ENCODE assay signal across 19 cellular contexts in genomic region chr13:94706101-94706853, GRCh38. TPM values are rescaled to one million over a fixed set of nuclear protein-coding genes. Genes with fewer than 3 reads are reported as not detected.
DNase-seq lines count a peak whose midpoint lies in the region; ATAC-seq and TF ChIP-seq lines count a peak whose summit lies in the region.
"Had no signal": no experiment of that assay in that cellular context is flagged by ENCODE, and none has a peak within 500 bp of the region (broad histone marks: within the 10 kb centered on the region; RNA-seq: fewer than 3 reads in every experiment).

No MANE protein-coding gene starts in this region.

- H3K27ac ChIP-seq in HUES48 (ENCODE audit: low read depth, low read length): peak overlapping the region; percentile 78
- no peak overlapping the region for H3K27ac ChIP-seq in prostate gland
- H3K27ac ChIP-seq: gastrocnemius medialis, lower lobe of right lung, pancreas, stomach had no signal

- H3K4me1 ChIP-seq in HUES48 (ENCODE audit: control insufficient read depth, insufficient read depth, low read length) (peaks cover 73% of the 10 kb centered on the region), prostate gland (replicated peaks) (no peaks in the 10 kb centered on the region)
- H3K4me1 ChIP-seq: pancreas had no signal

- H3K9me3 ChIP-seq in HUES48 (ENCODE audit: control insufficient read depth, insufficient read depth, low read length) (no peaks in the 10 kb centered on the region), prostate gland (no peaks in the 10 kb centered on the region)
- H3K9me3 ChIP-seq: gastrocnemius medialis, lower lobe of right lung, pancreas had no signal

- H3K27me3 ChIP-seq in HUES48 (ENCODE audit: control insufficient read depth, insufficient read depth, low read length): peaks cover 86% of the 10 kb centered on the region
- peaks cover 39% of the 10 kb centered on the region for H3K27me3 ChIP-seq in prostate gland (replicated peaks; ENCODE audit: insufficient read depth)

- 28% methylated on average over 16 of the region's 16 CpGs for WGBS in prostate gland

- peak; percentile 100 for DNase-seq in DMS153 treated with DMSO at 0.1 percent for 48 hours (lab: John Stamatoyannopoulos, UW; ENCODE audit: unreplicated experiment)
- DNase-seq in astrocyte of the hippocampus (ENCODE audit: low read depth, low spot score): peak; percentile 50
- DNase-seq in left kidney (ENCODE audit: low read depth, low spot score): peak; percentile 12
- DNase-seq in iPS-NIHi7 (ENCODE audit: extremely low spot score): no peak
- DNase-seq in prostate gland (ENCODE audit: low spot score): no peak
- DNase-seq: activated naive CD8-positive, alpha-beta T cell treated with anti-CD3 and anti-CD28 coated beads for 36 hours; activated T-cell treated with anti-CD3 and anti-CD28 coated beads, Interleukin-2, amount 50 U/mL, for 1 hour; CD8-positive, alpha-beta memory T cell; EL; gastrocnemius medialis; lower lobe of right lung; NCI-H1105; NCI-H446; pancreas; Right ventricle myocardium superior; stomach had no signal

- no peak for TF ChIP-seq POLR2A in prostate gland (IDR thresholded peaks at IDR 0.05)

- intact Hi-C loops in prostate gland (cut with DNase I): no loop called here

- peak overlapping the region; percentile 80 for H3K4me3 ChIP-seq in HUES48 (ENCODE audit: low read depth, low read length)
- no peak overlapping the region for H3K4me3 ChIP-seq in prostate gland
- H3K4me3 ChIP-seq: lower lobe of right lung, pancreas had no signal

- no peak overlapping the region for H3K9ac ChIP-seq in HUES48 (ENCODE audit: low read depth, low read length)

- no peaks in the 10 kb centered on the region for H3K36me3 ChIP-seq in HUES48 (ENCODE audit: control insufficient read depth, insufficient read depth, low read length)
- H3K36me3 ChIP-seq in prostate gland: no peaks in the 10 kb centered on the region
- H3K36me3 ChIP-seq: gastrocnemius medialis, lower lobe of right lung, pancreas, stomach had no signal

- ATAC-seq in HG03439 (IDR thresholded peaks at IDR 0.05; ENCODE audit: unreplicated experiment): no peak
- ATAC-seq: gastrocnemius medialis, lower lobe of right lung, pancreas had no signal

- no peak for TF ChIP-seq CTCF in prostate gland (IDR thresholded peaks at IDR 0.05)

RNA-seq across cellular contexts. Expression of gene SOX21, which starts 6.1 kb away (rescaled TPM):
- 1 to 10 TPM; 1.1 to 2.0 TPM for total RNA-seq in prostate gland
- total RNA-seq: activated naive CD8-positive, alpha-beta T cell treated with anti-CD3 and anti-CD28 coated beads for 36 hours; CD8-positive, alpha-beta memory T cell; gastrocnemius medialis; LHCN-M2; Right ventricle myocardium superior had no signal

Comparison
In these comparisons a context has a peak if more than half of its experiments do, and no peak if none do; other contexts are left out.
1. DNase-seq: peak in DMS153 treated with DMSO at 0.1 percent for 48 hours (single experiment), astrocyte of the hippocampus (single experiment) and left kidney (single experiment); none in iPS-NIHi7 (single experiment) and prostate gland (single experiment).